8 cellular contexts compared by ENCODE assay signal in the genomic region with DNA sequence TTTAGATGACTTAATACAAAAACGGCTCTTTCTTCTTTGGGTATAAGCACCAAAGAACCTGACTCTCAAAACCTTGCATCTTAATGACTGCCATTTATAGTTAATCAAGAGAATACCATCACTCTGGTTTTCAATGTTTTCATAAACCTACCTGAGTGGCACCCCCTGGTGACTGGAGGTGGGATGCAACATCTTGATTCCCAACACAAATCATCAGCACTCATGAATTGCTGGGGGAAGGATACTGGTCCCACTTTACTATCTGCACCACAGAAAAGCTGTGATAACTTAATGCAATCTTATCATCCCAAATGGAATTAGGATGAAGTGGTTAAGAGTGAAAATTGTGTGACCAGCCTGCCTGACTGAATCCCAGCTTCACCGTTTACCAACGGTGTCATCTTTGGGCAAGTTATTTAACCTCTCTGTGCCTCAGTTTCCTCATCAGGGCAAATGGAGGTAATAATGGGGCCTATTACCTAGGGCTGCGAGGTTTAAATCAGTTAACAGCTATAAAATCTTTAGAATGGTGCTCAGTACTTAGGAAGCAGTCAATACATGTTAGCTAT.
DNase-seq lines count a peak whose midpoint lies in the region; ATAC-seq, FAIRE-seq and TF ChIP-seq lines count a peak whose summit lies in the region.

No MANE protein-coding gene starts in this region.

- H3K23me2 ChIP-seq in H1 (ENCODE audit: low read depth, low read length): no peaks in the 10 kb centered on the region

- H2AK5ac ChIP-seq in H1 (ENCODE audit: low read depth, low read length): no peak overlapping the region

- peaks cover 0 to 23% (median 9%) of the 10 kb centered on the region in 11 experiments; a peak in 12 of 22 replicates for H3K36me3 ChIP-seq in BLaER1 treated with 17β-estradiol and CSF1 and Interleukin-3, amounts not matched to agents 10 nM and 100 nM
- H3K36me3 ChIP-seq in H1 (ENCODE audit: control insufficient read depth in 2 of 4, insufficient read depth in 4 of 4, low read length in 3 of 4): no peaks in the 10 kb centered on the region

- H3K79me1 ChIP-seq in H1 (ENCODE audit: low read depth, low read length): no peaks in the 10 kb centered on the region

- no peak overlapping the region for H4K8ac ChIP-seq in H1 (ENCODE audit: extremely low read depth, insufficient read depth, low read length)

- no peaks in the 10 kb centered on the region for H3K79me2 ChIP-seq in H1 (ENCODE audit: control insufficient read depth in 1 of 2, insufficient read depth in 2 of 2, low read length in 2 of 2)

- no peaks in the 10 kb centered on the region for H3K9me3 ChIP-seq in BLaER1 treated with 17β-estradiol and CSF1 and Interleukin-3, amounts not matched to agents 10 nM and 100 nM (replicated peaks in 1 of 11)
- H3K9me3 ChIP-seq in H1 (ENCODE audit: insufficient read depth in 2 of 2, low read depth in 1 of 2, low read length in 1 of 2): no peaks in the 10 kb centered on the region

- H4K91ac ChIP-seq in H1 (replicated peaks; ENCODE audit: insufficient read length, low read length): peak overlapping the region; percentile 50

- DNase-seq in T-helper 9 cell (peak; percentile 13), H1 (ENCODE audit: low read depth in 1 of 2, low spot score in 2 of 2) (no peak), retinal pigment epithelial cell (ENCODE audit: low read depth) (peak; percentile 10), T1000 (lab: John Stamatoyannopoulos, UW) (no peak), Ammon's horn (ENCODE audit: low spot score) (no peak), DMS79 treated with DMSO at 0.1 percent for 48 hours (lab: John Stamatoyannopoulos, UW) (no peak)

- H3K14ac ChIP-seq in H1 (ENCODE audit: insufficient read length): no peak overlapping the region

- no peak overlapping the region for H3K4ac ChIP-seq in H1 (replicated peaks; ENCODE audit: insufficient read length, low read depth, low read length)

- H3K4me1 ChIP-seq in BLaER1 treated with 17β-estradiol and CSF1 and Interleukin-3, amounts not matched to agents 10 nM and 100 nM: peaks cover 29 to 36% (median 33%) of the 10 kb centered on the region in 10 experiments
- peaks cover 5 to 20% (median 14%) of the 10 kb centered on the region in 4 experiments; a peak in 6 of 7 replicates for H3K4me1 ChIP-seq in H1 (replicated peaks in 1 of 4; ENCODE audit: control insufficient read depth in 3 of 4, insufficient read depth in 4 of 4, low read length in 3 of 4)

- H3K9ac ChIP-seq in BLaER1 treated with 17β-estradiol and CSF1 and Interleukin-3, amounts not matched to agents 10 nM and 100 nM: no peak overlapping the region
- H3K9ac ChIP-seq in H1 (replicated peaks in 1 of 4; ENCODE audit: extremely low read depth in 1 of 4, low read depth in 3 of 4, low read length in 3 of 4): no peak overlapping the region

- H3K18ac ChIP-seq in H1 (ENCODE audit: extremely low read depth, low read length): no peak overlapping the region

- TF ChIP-seq EP300 in H1 (IDR thresholded peaks at IDR 0.05; ENCODE audit: borderline replicate concordance in 1 of 2, low read depth in 2 of 2, low read length in 2 of 2): no peak

- FAIRE-seq in H1 (lab: Jason Lieb, UNC): no peak

- no peaks in the 10 kb centered on the region for H4K20me1 ChIP-seq in BLaER1 treated with 17β-estradiol and CSF1 and Interleukin-3, amounts not matched to agents 10 nM and 100 nM
- no peaks in the 10 kb centered on the region for H4K20me1 ChIP-seq in H1 (replicated peaks in 1 of 2; ENCODE audit: control insufficient read depth in 1 of 2, insufficient read depth in 2 of 2, low read length in 2 of 2)

- no peak overlapping the region for H2BK15ac ChIP-seq in H1 (ENCODE audit: low read length)

- no peak overlapping the region for H3K56ac ChIP-seq in H1 (replicated peaks; ENCODE audit: insufficient read length, low read depth, low read length)

- TF ChIP-seq CTCF in H1 (IDR thresholded peaks at IDR 0.05; ENCODE audit: control extremely low read depth in 1 of 3, insufficient read depth in 1 of 3, low read depth in 1 of 3, low read length in 3 of 3) (peak; percentile 25 to 64 (median 33); a peak in 3 of 4 replicates), retinal pigment epithelial cell (conservative IDR thresholded peaks at IDR 0.05; ENCODE audit: low read depth, low read length) (peak; percentile 62)

- CTCF ChIA-PET in H1 (lab: Charles Lee; ENCODE audit: partially characterized antibody): interaction anchor here (0.6 to 3.6 kb wide), 23 partner anchors 8 to 806 kb away, joined by 3 to 26 read pairs (median 3); no protein-coding TSS in a partner anchor

- ATAC-seq in GM21825 (IDR thresholded peaks at IDR 0.05; ENCODE audit: unreplicated experiment): peak; percentile 21

- no peak overlapping the region for H3K27ac ChIP-seq in BLaER1 treated with 17β-estradiol and CSF1 and Interleukin-3, amounts not matched to agents 10 nM and 100 nM
- H3K27ac ChIP-seq in H1 (ENCODE audit: low read depth, low read length): no peak overlapping the region

- no peak overlapping the region for H2AFZ ChIP-seq in H1 (ENCODE audit: low read length)

- no peak overlapping the region for H2BK20ac ChIP-seq in H1 (ENCODE audit: low read length)

- POLR2A ChIA-PET in H1 (lab: Charles Lee; ENCODE audit: partially characterized antibody): interaction anchor here (0.9 to 1.3 kb wide), 3 partner anchors 10 to 636 kb away, joined by 3 to 5 read pairs (median 3); no protein-coding TSS in a partner anchor

- H3K4me3 ChIP-seq in BLaER1 treated with 17β-estradiol and CSF1 and Interleukin-3, amounts not matched to agents 10 nM and 100 nM: no peak overlapping the region
- H3K4me3 ChIP-seq in H1 (ENCODE audit: extremely low read depth in 1 of 4, insufficient read depth in 2 of 4, low read depth in 3 of 4, low read length in 4 of 4) (peak overlapping the region in 1 of 4 experiments; percentile 2; a peak in 1 of 8 replicates), retinal pigment epithelial cell (ENCODE audit: low read length) (no peak overlapping the region)

- 85% methylated on average over 4 of the region's 4 CpGs; no CpG with 5 or more reads in 1 of the 2 experiments for WGBS in H1 (ENCODE audit: extremely low coverage in 1 of 2, insufficient coverage in 1 of 2, insufficient read length in 1 of 2, insufficient replicate concordance in 2 of 2, low coverage in 1 of 2, low lambda C conversion rate in 2 of 2, missing lambda C conversion rate in 1 of 2), 2 experiments

- H4K5ac ChIP-seq in H1 (ENCODE audit: insufficient read length, low read depth, low read length): no peak overlapping the region

- peak overlapping the region; percentile 8 to 87 (median 53); a peak in 21 of 22 replicates for H3K4me2 ChIP-seq in BLaER1 treated with 17β-estradiol and CSF1 and Interleukin-3, amounts not matched to agents 10 nM and 100 nM
- peak overlapping the region; percentile 12 to 47; a peak in 1 of 4 replicates for H3K4me2 ChIP-seq in H1 (ENCODE audit: insufficient read depth in 1 of 2, low read depth in 2 of 2, low read length in 2 of 2)

- no peak overlapping the region for H3K23ac ChIP-seq in H1 (ENCODE audit: insufficient read length)

- no peak overlapping the region for H2BK5ac ChIP-seq in H1 (ENCODE audit: low read depth, low read length)

- H2BK12ac ChIP-seq in H1 (ENCODE audit: low read depth, low read length): no peak overlapping the region

- TF ChIP-seq POLR2A in H1 (IDR thresholded peaks at IDR 0.05; ENCODE audit: control extremely low read depth in 1 of 2, low read depth in 2 of 2, low read length in 2 of 2): no peak

- no peaks in the 10 kb centered on the region for H3K27me3 ChIP-seq in BLaER1 treated with 17β-estradiol and CSF1 and Interleukin-3, amounts not matched to agents 10 nM and 100 nM
- no peaks in the 10 kb centered on the region for H3K27me3 ChIP-seq in H1 (replicated peaks in 1 of 4; ENCODE audit: control insufficient read depth in 3 of 4, extremely low read depth in 1 of 4, insufficient read depth in 3 of 4, low read length in 3 of 4)

- no peak overlapping the region for H2BK120ac ChIP-seq in H1 (replicated peaks; ENCODE audit: low read depth, low read length)

- peak; percentile 35 to 39; a peak in 2 of 4 replicates for TF ChIP-seq RAD21 in H1 (IDR thresholded peaks at IDR 0.05 in 1 of 2, conservative IDR thresholded peaks at IDR 0.05 in 1 of 2; ENCODE audit: low read depth in 2 of 2, low read length in 2 of 2)

TF ChIP-seq in H1, 55 proteins besides CTCF, POLR2A, EP300 and RAD21:
- no peak for TF ChIP-seq ZNF274 (IDR thresholded peaks at IDR 0.05; ENCODE audit: borderline replicate concordance, extremely low read depth, low read length)
- TF ChIP-seq RXRA (IDR thresholded peaks at IDR 0.05; ENCODE audit: insufficient read depth, low read depth, low read length): no peak
- TF ChIP-seq, protein P1, sequence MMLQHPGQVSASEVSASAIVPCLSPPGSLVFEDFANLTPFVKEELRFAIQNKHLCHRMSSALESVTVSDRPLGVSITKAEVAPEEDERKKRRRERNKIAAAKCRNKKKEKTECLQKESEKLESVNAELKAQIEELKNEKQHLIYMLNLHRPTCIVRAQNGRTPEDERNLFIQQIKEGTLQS (IDR thresholded peaks at IDR 0.05; ENCODE audit: insufficient read depth, low read depth, low read length): no peak
- no peak for TF ChIP-seq GTF2F1 (IDR thresholded peaks at IDR 0.05; ENCODE audit: borderline replicate concordance, low read depth, low read length)

Comparison
In these comparisons a context has a peak if more than half of its experiments do, and no peak if none do; other contexts are left out.
1. DNase-seq: peak in T-helper 9 cell (single experiment) and retinal pigment epithelial cell (single experiment); none in H1 (0 of 2), T1000 (single experiment), Ammon's horn (single experiment) and DMS79 treated with DMSO at 0.1 percent for 48 hours (single experiment).